Comparison of ENCODE assay signal across 3 cellular contexts in genomic region chr4:124915073-124915472, GRCh38.
TF ChIP-seq lines count a peak whose summit lies in the region.

No MANE protein-coding gene starts in this region.

TF ChIP-seq in A549, 52 proteins besides CTCF, POLR2A, EP300 and RAD21 (continued from another document):
- TF ChIP-seq JUN (IDR thresholded peaks at IDR 0.05) (no peak), JUNB (IDR thresholded peaks at IDR 0.05) (no peak), SMC3 (IDR thresholded peaks at IDR 0.05) (no peak), MAFK (IDR thresholded peaks at IDR 0.05; ENCODE audit: partially characterized antibody) (peak; percentile 75)

TF ChIP-seq in IMR-90, 13 proteins besides CTCF, POLR2A, EP300 and RAD21 (continued from another document):
- TF ChIP-seq, protein P1, sequence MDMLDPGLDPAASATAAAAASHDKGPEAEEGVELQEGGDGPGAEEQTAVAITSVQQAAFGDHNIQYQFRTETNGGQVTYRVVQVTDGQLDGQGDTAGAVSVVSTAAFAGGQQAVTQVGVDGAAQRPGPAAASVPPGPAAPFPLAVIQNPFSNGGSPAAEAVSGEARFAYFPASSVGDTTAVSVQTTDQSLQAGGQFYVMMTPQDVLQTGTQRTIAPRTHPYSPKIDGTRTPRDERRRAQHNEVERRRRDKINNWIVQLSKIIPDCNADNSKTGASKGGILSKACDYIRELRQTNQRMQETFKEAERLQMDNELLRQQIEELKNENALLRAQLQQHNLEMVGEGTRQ (IDR thresholded peaks at IDR 0.05; ENCODE audit: low read depth, low read length), result no peak
- TF ChIP-seq MXI1 (IDR thresholded peaks at IDR 0.05; ENCODE audit: borderline replicate concordance, low read depth, low read length) (no peak), RCOR1 (IDR thresholded peaks at IDR 0.05; ENCODE audit: insufficient replicate concordance, low read length) (no peak), ELK1 (IDR thresholded peaks at IDR 0.05; ENCODE audit: borderline replicate concordance, low read depth, low read length) (no peak), MAFK (IDR thresholded peaks at IDR 0.05; ENCODE audit: low read depth, low read length) (peak; percentile 83)

TF ChIP-seq in K562, 482 proteins besides CTCF, POLR2A, EP300 and RAD21 (continued from another document):
- TF ChIP-seq RNF219 (CRISPR knock-in tag; IDR thresholded peaks at IDR 0.05) (no peak), ZNF57 (CRISPR knock-in tag; IDR thresholded peaks at IDR 0.05) (no peak), ZBTB43 (CRISPR knock-in tag; IDR thresholded peaks at IDR 0.05) (no peak), TRIM24 (IDR thresholded peaks at IDR 0.05) (no peak), ZNF431 (CRISPR knock-in tag; IDR thresholded peaks at IDR 0.05) (no peak), FOXK1 (CRISPR knock-in tag; IDR thresholded peaks at IDR 0.05; ENCODE audit: borderline replicate concordance) (no peak), NFIC (IDR thresholded peaks at IDR 0.05) (no peak), HNRNPUL1 (IDR thresholded peaks at IDR 0.05; ENCODE audit: low read length) (no peak), TAF15 (IDR thresholded peaks at IDR 0.05; ENCODE audit: low read depth, low read length) (no peak), ZNF780A (CRISPR knock-in tag; IDR thresholded peaks at IDR 0.05) (no peak), NFE2L1 (tag; IDR thresholded peaks at IDR 0.05; ENCODE audit: borderline replicate concordance, low read depth) (no peak), EZH2 (IDR thresholded peaks at IDR 0.05; ENCODE audit: borderline replicate concordance, low read depth, low read length) (no peak), ZKSCAN8 (CRISPR knock-in tag; IDR thresholded peaks at IDR 0.05) (no peak), ZNF324 (CRISPR knock-in tag; IDR thresholded peaks at IDR 0.05) (no peak), BRCA1 (IDR thresholded peaks at IDR 0.05) (no peak), BRCA1 (CRISPR knock-in tag; IDR thresholded peaks at IDR 0.05) (no peak), TEAD1 (CRISPR knock-in tag; IDR thresholded peaks at IDR 0.05) (no peak), MAFG (tag; conservative IDR thresholded peaks at IDR 0.05) (peak; percentile 30), MEF2A (IDR thresholded peaks at IDR 0.05; ENCODE audit: control insufficient read depth, low read depth, low read length) (no peak), HIVEP1 (CRISPR knock-in tag; IDR thresholded peaks at IDR 0.05) (no peak), CC2D1A (IDR thresholded peaks at IDR 0.05) (no peak), MAFK (IDR thresholded peaks at IDR 0.05; ENCODE audit: low read length) (peak; percentile 44; the same call in 1 of the 2 replicates), HDAC2 (IDR thresholded peaks at IDR 0.05) (no peak), CREB1 (IDR thresholded peaks at IDR 0.05) (no peak), CREB1 (CRISPR knock-in tag; IDR thresholded peaks at IDR 0.05) (no peak), ZNF316 (IDR thresholded peaks at IDR 0.05) (peak; percentile 76), KAT8 (IDR thresholded peaks at IDR 0.05; ENCODE audit: low read depth) (no peak), CBFA2T2 (conservative IDR thresholded peaks at IDR 0.05) (no peak), POU5F1 (IDR thresholded peaks at IDR 0.05; ENCODE audit: borderline replicate concordance, low read depth, low read length, partially characterized antibody) (no peak), TAL1 (IDR thresholded peaks at IDR 0.05) (no peak), NFRKB (IDR thresholded peaks at IDR 0.05; ENCODE audit: low read depth) (no peak), KDM4B (IDR thresholded peaks at IDR 0.05; ENCODE audit: borderline replicate concordance in 2 of 2, low read depth in 1 of 2) (no peak), EWSR1 (IDR thresholded peaks at IDR 0.05; ENCODE audit: borderline replicate concordance, low read depth, partially characterized antibody) (no peak), KLF16 (IDR thresholded peaks at IDR 0.05) (no peak), MAFF (IDR thresholded peaks at IDR 0.05; ENCODE audit: low read length) (peak; percentile 41; the same call in 1 of the 2 replicates), ZNF609 (CRISPR knock-in tag; IDR thresholded peaks at IDR 0.05; ENCODE audit: borderline replicate concordance) (no peak), ZNF184 (CRISPR knock-in tag; IDR thresholded peaks at IDR 0.05) (no peak), E2F3 (CRISPR knock-in tag; IDR thresholded peaks at IDR 0.05) (no peak), SIRT6 (IDR thresholded peaks at IDR 0.05; ENCODE audit: low read depth, low read length) (no peak)
- TF ChIP-seq, protein P2, sequence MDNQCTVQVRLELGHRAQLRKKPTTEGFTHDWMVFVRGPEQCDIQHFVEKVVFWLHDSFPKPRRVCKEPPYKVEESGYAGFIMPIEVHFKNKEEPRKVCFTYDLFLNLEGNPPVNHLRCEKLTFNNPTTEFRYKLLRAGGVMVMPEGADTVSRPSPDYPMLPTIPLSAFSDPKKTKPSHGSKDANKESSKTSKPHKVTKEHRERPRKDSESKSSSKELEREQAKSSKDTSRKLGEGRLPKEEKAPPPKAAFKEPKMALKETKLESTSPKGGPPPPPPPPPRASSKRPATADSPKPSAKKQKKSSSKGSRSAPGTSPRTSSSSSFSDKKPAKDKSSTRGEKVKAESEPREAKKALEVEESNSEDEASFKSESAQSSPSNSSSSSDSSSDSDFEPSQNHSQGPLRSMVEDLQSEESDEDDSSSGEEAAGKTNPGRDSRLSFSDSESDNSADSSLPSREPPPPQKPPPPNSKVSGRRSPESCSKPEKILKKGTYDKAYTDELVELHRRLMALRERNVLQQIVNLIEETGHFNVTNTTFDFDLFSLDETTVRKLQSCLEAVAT (IDR thresholded peaks at IDR 0.05), result no peak
- TF ChIP-seq, protein P3, sequence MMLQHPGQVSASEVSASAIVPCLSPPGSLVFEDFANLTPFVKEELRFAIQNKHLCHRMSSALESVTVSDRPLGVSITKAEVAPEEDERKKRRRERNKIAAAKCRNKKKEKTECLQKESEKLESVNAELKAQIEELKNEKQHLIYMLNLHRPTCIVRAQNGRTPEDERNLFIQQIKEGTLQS (IDR thresholded peaks at IDR 0.05), result no peak
- TF ChIP-seq, protein P3 (CRISPR knock-in tag; conservative IDR thresholded peaks at IDR 0.05), result no peak
- TF ChIP-seq, protein P4, sequence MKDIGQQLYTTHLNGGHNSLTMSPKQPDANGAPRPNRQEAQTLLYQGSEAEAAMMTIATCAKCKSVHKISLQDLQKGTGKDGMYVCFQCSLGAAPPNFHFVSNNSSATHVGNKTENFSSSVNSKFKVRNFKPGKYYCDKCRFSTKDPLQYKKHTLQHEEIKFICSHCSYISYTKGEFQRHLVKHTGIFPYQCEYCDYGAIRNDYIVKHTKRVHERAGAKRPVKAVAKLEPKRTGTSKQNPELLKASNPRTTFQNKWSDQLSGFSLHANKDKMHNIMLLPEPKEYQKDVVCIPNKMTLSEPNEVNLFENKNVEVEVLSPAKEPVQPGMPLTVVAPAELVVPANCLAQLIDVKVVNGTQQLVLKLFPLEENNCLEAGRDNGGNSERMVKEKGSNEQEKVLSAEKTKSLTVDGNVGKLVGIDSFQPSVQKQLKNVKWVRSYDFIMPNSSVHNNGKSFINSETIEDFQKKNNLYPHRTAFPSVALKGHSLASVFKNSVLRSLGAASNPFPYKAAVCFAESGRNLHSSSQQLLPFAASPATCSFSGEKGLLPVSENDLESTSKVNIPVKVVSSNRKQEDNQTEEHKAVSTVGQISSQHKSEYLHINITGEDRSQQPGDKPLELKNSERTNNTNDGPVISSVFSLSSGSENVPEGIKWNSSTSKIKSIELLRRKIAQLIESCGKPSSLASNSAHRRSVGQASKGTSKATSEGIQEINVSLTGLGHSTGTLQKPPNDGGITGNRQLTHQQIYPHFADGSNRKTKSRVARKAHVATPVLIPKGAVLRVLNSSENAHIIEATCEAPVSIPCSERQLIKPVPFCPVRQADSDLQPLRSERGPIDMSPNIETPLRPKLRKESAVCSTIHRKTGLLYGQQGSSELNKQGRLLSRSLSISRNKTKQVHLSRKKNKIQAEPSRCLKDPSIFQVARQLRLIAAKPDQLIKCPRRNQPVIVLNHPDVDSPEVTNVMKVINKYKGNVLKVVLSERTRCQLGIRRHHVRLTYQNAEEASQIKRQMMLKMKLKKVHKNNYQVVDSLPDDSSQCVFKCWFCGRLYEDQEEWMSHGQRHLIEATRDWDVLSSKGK (CRISPR knock-in tag; IDR thresholded peaks at IDR 0.05), result no peak
